In genomic region chr4:26076000-26076587, GRCh38 we compare ENCODE assay signal across 8 cellular contexts.
DNase-seq lines count a peak whose midpoint lies in the region; ATAC-seq, FAIRE-seq and TF ChIP-seq lines count a peak whose summit lies in the region.

No MANE protein-coding gene starts in this region.

- TF ChIP-seq CTCF in cardiac fibroblast (IDR thresholded peaks at IDR 0.05; ENCODE audit: low read depth, low read length): no peak

- no peak overlapping the region for H3K4me3 ChIP-seq in cardiac fibroblast (replicated peaks in 1 of 2; ENCODE audit: low read depth in 2 of 2, low read length in 2 of 2)

- DNase-seq in GM12892 (ENCODE audit: insufficient read length) (no peak), M059J (ENCODE audit: low read depth) (peak; percentile 73), cardiac fibroblast (ENCODE audit: low read depth in 2 of 2) (peak; percentile 28 to 84), cortex of kidney (lab: John Stamatoyannopoulos, UW) (no peak), NCI-H1048 (lab: John Stamatoyannopoulos, UW) (no peak), DMS53 (lab: John Stamatoyannopoulos, UW) (no peak)
- DNase-seq in stimulated activated CD4-positive, alpha-beta T cell treated with anti-CD3 and anti-CD28 coated beads, Interleukin-2, amount 100 ng/mL, for 24 hours: peak; percentile 43 to 59

- peak; percentile 94 for FAIRE-seq in GM12892 (lab: Jason Lieb, UNC)

- no peak for TF ChIP-seq POLR2A in GM12892 (IDR thresholded peaks at IDR 0.05; ENCODE audit: low read depth, low read length)

- peak; percentile 76 for ATAC-seq in GM21717 (IDR thresholded peaks at IDR 0.05; ENCODE audit: unreplicated experiment)

Comparison
In these comparisons a context has a peak if more than half of its experiments do, and no peak if none do; other contexts are left out.
1. DNase-seq: peak in M059J (single experiment), cardiac fibroblast (2 of 2) and stimulated activated CD4-positive, alpha-beta T cell treated with anti-CD3 and anti-CD28 coated beads, Interleukin-2, amount 100 ng/mL, for 24 hours (2 of 2); none in GM12892 (single experiment), cortex of kidney (single experiment), NCI-H1048 (single experiment) and DMS53 (single experiment).